In the genomic region with DNA sequence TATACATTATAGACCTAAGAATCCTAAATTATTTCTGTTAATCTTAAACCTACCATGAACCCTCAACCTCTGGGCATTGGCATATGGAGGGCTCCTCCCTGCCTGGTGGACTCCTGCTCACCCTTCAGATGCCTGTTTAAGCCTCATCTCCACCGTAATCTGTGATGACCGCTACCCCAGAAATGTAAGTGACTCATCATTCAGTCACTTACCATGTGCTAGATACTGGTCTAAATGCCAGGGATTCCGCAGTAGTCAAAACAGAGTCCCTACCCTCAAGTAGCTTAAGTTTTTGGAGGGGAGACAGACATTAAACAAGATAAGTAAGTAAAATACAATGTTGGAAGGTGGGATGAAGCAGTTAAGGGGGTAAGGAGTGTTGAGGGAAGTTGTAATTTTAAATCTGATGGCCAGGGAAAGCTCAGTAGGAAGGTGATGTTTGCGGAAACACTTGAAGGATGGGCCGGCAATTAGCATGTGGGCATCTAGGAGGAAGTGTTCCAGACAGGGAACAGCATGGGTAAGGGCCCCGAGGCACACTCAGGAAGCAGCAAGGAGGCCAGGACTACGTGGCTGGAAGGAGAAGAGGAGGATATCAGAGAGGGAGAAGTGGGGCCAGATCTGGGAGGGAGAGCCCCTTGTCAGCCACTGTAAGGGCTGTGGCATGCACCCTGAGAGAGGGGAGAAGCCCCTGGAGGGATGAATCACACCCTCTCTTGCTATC, we compare ENCODE assay signal across 9 cellular contexts.
DNase-seq lines count a peak whose midpoint lies in the region; ATAC-seq and TF ChIP-seq lines count a peak whose summit lies in the region.
"Had no signal": no experiment of that assay in that cellular context is flagged by ENCODE, and none has a peak within 500 bp of the region (broad histone marks: within the 10 kb centered on the region; RNA-seq: fewer than 3 reads in every experiment).

No MANE protein-coding gene starts in this region.

- H3K36me3 ChIP-seq in BLaER1 treated with 17β-estradiol and CSF1 and Interleukin-3, amounts not matched to agents 10 nM and 100 nM, result peaks cover 0 to 17% (median 0%) of the 10 kb centered on the region in 11 experiments; a peak in 2 of 22 replicates

- H3K4me1 ChIP-seq in BLaER1 treated with 17β-estradiol and CSF1 and Interleukin-3, amounts not matched to agents 10 nM and 100 nM, result peaks cover 0 to 90% (median 59%) of the 10 kb centered on the region in 10 experiments; a peak in 17 of 20 replicates

- intact Hi-C loops in activated T-helper 1 cell treated with anti-CD3 and anti-CD28 coated beads, Interleukin-12 subunit alpha, Interleukin-12 subunit beta, Interleukin-2, Interleukin-4 antibody, amounts not matched to agents 30 ng/mL and 10 ng/mL and 1 ng/mL, durations not matched to agents 14 hours and 24 hours and 36 hours (cut with micrococcal nuclease), result no loop called here

- DNase-seq in NCI-H226 (peak; percentile 78), osteocyte (ENCODE audit: extremely low spot score, unreplicated experiment) (no peak), DMS79 (lab: John Stamatoyannopoulos, UW) (no peak), NCI-H2107 treated with DMSO at 0.1 percent for 48 hours (lab: John Stamatoyannopoulos, UW; ENCODE audit: unreplicated experiment) (no peak)
- DNase-seq in activated T-helper 1 cell treated with anti-CD3 and anti-CD28 coated beads, Interleukin-12 subunit alpha, Interleukin-12 subunit beta, Interleukin-2, Interleukin-4 antibody, amounts not matched to agents 30 ng/mL and 10 ng/mL and 1 ng/mL, durations not matched to agents 14 hours and 24 hours and 36 hours (ENCODE audit: low spot score), result no peak
- DNase-seq: COR-L47 had no signal

- H3K9ac ChIP-seq in BLaER1 treated with 17β-estradiol and CSF1 and Interleukin-3, amounts not matched to agents 10 nM and 100 nM, result peak overlapping the region in 8 of 11 experiments; percentile 35 to 78 (median 70); a peak in 15 of 22 replicates

- H3K4me3 Mint-ChIP-seq in osteocyte (ENCODE audit: unreplicated experiment), result no peak overlapping the region
- no peak overlapping the region for H3K4me3 Mint-ChIP-seq in activated T-helper 1 cell treated with anti-CD3 and anti-CD28 coated beads, Interleukin-12 subunit alpha, Interleukin-12 subunit beta, Interleukin-2, Interleukin-4 antibody, amounts not matched to agents 30 ng/mL and 10 ng/mL and 1 ng/mL, durations not matched to agents 14 hours and 24 hours and 36 hours

- no peaks in the 10 kb centered on the region for H3K27me3 ChIP-seq in BLaER1 treated with 17β-estradiol and CSF1 and Interleukin-3, amounts not matched to agents 10 nM and 100 nM

- peak; percentile 61 for ATAC-seq in esophagus mucosa
- ATAC-seq in HG03135 (IDR thresholded peaks at IDR 0.05; ENCODE audit: unreplicated experiment), result no peak

- peak overlapping the region in 9 of 11 experiments; percentile 46 to 94 (median 81); a peak in 17 of 22 replicates for H3K4me2 ChIP-seq in BLaER1 treated with 17β-estradiol and CSF1 and Interleukin-3, amounts not matched to agents 10 nM and 100 nM

- peaks cover 0 to 61% (median 0%) of the 10 kb centered on the region in 11 experiments; a peak in 9 of 22 replicates for H3K9me3 ChIP-seq in BLaER1 treated with 17β-estradiol and CSF1 and Interleukin-3, amounts not matched to agents 10 nM and 100 nM (replicated peaks in 1 of 11)

- H3K9me3 Mint-ChIP-seq in osteocyte (ENCODE audit: unreplicated experiment), result peaks cover 7% of the 10 kb centered on the region
- H3K9me3 Mint-ChIP-seq in activated T-helper 1 cell treated with anti-CD3 and anti-CD28 coated beads, Interleukin-12 subunit alpha, Interleukin-12 subunit beta, Interleukin-2, Interleukin-4 antibody, amounts not matched to agents 30 ng/mL and 10 ng/mL and 1 ng/mL, durations not matched to agents 14 hours and 24 hours and 36 hours, result no peaks in the 10 kb centered on the region

- H3K27ac Mint-ChIP-seq in osteocyte (ENCODE audit: unreplicated experiment), result peak overlapping the region; percentile 45
- no peak overlapping the region for H3K27ac Mint-ChIP-seq in activated T-helper 1 cell treated with anti-CD3 and anti-CD28 coated beads, Interleukin-12 subunit alpha, Interleukin-12 subunit beta, Interleukin-2, Interleukin-4 antibody, amounts not matched to agents 30 ng/mL and 10 ng/mL and 1 ng/mL, durations not matched to agents 14 hours and 24 hours and 36 hours

- peaks cover 39% of the 10 kb centered on the region for H3K4me1 Mint-ChIP-seq in osteocyte (ENCODE audit: unreplicated experiment)
- peaks cover 19% of the 10 kb centered on the region for H3K4me1 Mint-ChIP-seq in activated T-helper 1 cell treated with anti-CD3 and anti-CD28 coated beads, Interleukin-12 subunit alpha, Interleukin-12 subunit beta, Interleukin-2, Interleukin-4 antibody, amounts not matched to agents 30 ng/mL and 10 ng/mL and 1 ng/mL, durations not matched to agents 14 hours and 24 hours and 36 hours (ENCODE audit: low read depth)

- no peak for TF ChIP-seq CTCF in osteocyte (IDR thresholded peaks at IDR 0.05)

- H4K20me1 ChIP-seq in BLaER1 treated with 17β-estradiol and CSF1 and Interleukin-3, amounts not matched to agents 10 nM and 100 nM, result no peaks in the 10 kb centered on the region

- no peaks in the 10 kb centered on the region for H3K27me3 Mint-ChIP-seq in osteocyte (ENCODE audit: unreplicated experiment)
- H3K27me3 Mint-ChIP-seq in activated T-helper 1 cell treated with anti-CD3 and anti-CD28 coated beads, Interleukin-12 subunit alpha, Interleukin-12 subunit beta, Interleukin-2, Interleukin-4 antibody, amounts not matched to agents 30 ng/mL and 10 ng/mL and 1 ng/mL, durations not matched to agents 14 hours and 24 hours and 36 hours (ENCODE audit: insufficient read depth), result no peaks in the 10 kb centered on the region

- H3K36me3 Mint-ChIP-seq in osteocyte (ENCODE audit: unreplicated experiment), result no peaks in the 10 kb centered on the region
- H3K36me3 Mint-ChIP-seq in activated T-helper 1 cell treated with anti-CD3 and anti-CD28 coated beads, Interleukin-12 subunit alpha, Interleukin-12 subunit beta, Interleukin-2, Interleukin-4 antibody, amounts not matched to agents 30 ng/mL and 10 ng/mL and 1 ng/mL, durations not matched to agents 14 hours and 24 hours and 36 hours (ENCODE audit: low read depth), result no peaks in the 10 kb centered on the region

- peak overlapping the region in 1 of 10 experiments; percentile 7; a peak in 2 of 20 replicates for H3K4me3 ChIP-seq in BLaER1 treated with 17β-estradiol and CSF1 and Interleukin-3, amounts not matched to agents 10 nM and 100 nM

- peak overlapping the region in 10 of 11 experiments; percentile 63 to 93 (median 88); a peak in 20 of 22 replicates for H3K27ac ChIP-seq in BLaER1 treated with 17β-estradiol and CSF1 and Interleukin-3, amounts not matched to agents 10 nM and 100 nM
